In genomic region chr10:7028809-7029166, GRCh38 we compare ENCODE assay signal across 1 cellular context.
TF ChIP-seq lines count a peak whose summit lies in the region.

No MANE protein-coding gene starts in this region.

TF ChIP-seq in K562, 482 proteins besides CTCF, POLR2A, EP300 and RAD21 (continued from another document and continues in another):
- TF ChIP-seq, protein P1, sequence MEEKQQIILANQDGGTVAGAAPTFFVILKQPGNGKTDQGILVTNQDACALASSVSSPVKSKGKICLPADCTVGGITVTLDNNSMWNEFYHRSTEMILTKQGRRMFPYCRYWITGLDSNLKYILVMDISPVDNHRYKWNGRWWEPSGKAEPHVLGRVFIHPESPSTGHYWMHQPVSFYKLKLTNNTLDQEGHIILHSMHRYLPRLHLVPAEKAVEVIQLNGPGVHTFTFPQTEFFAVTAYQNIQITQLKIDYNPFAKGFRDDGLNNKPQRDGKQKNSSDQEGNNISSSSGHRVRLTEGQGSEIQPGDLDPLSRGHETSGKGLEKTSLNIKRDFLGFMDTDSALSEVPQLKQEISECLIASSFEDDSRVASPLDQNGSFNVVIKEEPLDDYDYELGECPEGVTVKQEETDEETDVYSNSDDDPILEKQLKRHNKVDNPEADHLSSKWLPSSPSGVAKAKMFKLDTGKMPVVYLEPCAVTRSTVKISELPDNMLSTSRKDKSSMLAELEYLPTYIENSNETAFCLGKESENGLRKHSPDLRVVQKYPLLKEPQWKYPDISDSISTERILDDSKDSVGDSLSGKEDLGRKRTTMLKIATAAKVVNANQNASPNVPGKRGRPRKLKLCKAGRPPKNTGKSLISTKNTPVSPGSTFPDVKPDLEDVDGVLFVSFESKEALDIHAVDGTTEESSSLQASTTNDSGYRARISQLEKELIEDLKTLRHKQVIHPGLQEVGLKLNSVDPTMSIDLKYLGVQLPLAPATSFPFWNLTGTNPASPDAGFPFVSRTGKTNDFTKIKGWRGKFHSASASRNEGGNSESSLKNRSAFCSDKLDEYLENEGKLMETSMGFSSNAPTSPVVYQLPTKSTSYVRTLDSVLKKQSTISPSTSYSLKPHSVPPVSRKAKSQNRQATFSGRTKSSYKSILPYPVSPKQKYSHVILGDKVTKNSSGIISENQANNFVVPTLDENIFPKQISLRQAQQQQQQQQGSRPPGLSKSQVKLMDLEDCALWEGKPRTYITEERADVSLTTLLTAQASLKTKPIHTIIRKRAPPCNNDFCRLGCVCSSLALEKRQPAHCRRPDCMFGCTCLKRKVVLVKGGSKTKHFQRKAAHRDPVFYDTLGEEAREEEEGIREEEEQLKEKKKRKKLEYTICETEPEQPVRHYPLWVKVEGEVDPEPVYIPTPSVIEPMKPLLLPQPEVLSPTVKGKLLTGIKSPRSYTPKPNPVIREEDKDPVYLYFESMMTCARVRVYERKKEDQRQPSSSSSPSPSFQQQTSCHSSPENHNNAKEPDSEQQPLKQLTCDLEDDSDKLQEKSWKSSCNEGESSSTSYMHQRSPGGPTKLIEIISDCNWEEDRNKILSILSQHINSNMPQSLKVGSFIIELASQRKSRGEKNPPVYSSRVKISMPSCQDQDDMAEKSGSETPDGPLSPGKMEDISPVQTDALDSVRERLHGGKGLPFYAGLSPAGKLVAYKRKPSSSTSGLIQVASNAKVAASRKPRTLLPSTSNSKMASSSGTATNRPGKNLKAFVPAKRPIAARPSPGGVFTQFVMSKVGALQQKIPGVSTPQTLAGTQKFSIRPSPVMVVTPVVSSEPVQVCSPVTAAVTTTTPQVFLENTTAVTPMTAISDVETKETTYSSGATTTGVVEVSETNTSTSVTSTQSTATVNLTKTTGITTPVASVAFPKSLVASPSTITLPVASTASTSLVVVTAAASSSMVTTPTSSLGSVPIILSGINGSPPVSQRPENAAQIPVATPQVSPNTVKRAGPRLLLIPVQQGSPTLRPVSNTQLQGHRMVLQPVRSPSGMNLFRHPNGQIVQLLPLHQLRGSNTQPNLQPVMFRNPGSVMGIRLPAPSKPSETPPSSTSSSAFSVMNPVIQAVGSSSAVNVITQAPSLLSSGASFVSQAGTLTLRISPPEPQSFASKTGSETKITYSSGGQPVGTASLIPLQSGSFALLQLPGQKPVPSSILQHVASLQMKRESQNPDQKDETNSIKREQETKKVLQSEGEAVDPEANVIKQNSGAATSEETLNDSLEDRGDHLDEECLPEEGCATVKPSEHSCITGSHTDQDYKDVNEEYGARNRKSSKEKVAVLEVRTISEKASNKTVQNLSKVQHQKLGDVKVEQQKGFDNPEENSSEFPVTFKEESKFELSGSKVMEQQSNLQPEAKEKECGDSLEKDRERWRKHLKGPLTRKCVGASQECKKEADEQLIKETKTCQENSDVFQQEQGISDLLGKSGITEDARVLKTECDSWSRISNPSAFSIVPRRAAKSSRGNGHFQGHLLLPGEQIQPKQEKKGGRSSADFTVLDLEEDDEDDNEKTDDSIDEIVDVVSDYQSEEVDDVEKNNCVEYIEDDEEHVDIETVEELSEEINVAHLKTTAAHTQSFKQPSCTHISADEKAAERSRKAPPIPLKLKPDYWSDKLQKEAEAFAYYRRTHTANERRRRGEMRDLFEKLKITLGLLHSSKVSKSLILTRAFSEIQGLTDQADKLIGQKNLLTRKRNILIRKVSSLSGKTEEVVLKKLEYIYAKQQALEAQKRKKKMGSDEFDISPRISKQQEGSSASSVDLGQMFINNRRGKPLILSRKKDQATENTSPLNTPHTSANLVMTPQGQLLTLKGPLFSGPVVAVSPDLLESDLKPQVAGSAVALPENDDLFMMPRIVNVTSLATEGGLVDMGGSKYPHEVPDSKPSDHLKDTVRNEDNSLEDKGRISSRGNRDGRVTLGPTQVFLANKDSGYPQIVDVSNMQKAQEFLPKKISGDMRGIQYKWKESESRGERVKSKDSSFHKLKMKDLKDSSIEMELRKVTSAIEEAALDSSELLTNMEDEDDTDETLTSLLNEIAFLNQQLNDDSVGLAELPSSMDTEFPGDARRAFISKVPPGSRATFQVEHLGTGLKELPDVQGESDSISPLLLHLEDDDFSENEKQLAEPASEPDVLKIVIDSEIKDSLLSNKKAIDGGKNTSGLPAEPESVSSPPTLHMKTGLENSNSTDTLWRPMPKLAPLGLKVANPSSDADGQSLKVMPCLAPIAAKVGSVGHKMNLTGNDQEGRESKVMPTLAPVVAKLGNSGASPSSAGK (IDR thresholded peaks at IDR 0.05), result peak; percentile 74
- TF ChIP-seq, protein P2, sequence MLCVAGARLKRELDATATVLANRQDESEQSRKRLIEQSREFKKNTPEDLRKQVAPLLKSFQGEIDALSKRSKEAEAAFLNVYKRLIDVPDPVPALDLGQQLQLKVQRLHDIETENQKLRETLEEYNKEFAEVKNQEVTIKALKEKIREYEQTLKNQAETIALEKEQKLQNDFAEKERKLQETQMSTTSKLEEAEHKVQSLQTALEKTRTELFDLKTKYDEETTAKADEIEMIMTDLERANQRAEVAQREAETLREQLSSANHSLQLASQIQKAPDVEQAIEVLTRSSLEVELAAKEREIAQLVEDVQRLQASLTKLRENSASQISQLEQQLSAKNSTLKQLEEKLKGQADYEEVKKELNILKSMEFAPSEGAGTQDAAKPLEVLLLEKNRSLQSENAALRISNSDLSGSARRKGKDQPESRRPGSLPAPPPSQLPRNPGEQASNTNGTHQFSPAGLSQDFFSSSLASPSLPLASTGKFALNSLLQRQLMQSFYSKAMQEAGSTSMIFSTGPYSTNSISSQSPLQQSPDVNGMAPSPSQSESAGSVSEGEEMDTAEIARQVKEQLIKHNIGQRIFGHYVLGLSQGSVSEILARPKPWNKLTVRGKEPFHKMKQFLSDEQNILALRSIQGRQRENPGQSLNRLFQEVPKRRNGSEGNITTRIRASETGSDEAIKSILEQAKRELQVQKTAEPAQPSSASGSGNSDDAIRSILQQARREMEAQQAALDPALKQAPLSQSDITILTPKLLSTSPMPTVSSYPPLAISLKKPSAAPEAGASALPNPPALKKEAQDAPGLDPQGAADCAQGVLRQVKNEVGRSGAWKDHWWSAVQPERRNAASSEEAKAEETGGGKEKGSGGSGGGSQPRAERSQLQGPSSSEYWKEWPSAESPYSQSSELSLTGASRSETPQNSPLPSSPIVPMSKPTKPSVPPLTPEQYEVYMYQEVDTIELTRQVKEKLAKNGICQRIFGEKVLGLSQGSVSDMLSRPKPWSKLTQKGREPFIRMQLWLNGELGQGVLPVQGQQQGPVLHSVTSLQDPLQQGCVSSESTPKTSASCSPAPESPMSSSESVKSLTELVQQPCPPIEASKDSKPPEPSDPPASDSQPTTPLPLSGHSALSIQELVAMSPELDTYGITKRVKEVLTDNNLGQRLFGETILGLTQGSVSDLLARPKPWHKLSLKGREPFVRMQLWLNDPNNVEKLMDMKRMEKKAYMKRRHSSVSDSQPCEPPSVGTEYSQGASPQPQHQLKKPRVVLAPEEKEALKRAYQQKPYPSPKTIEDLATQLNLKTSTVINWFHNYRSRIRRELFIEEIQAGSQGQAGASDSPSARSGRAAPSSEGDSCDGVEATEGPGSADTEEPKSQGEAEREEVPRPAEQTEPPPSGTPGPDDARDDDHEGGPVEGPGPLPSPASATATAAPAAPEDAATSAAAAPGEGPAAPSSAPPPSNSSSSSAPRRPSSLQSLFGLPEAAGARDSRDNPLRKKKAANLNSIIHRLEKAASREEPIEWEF (CRISPR knock-in tag; IDR thresholded peaks at IDR 0.05), result peak; percentile 82; the same call in 1 of the 2 replicates
- TF ChIP-seq TEAD4 (IDR thresholded peaks at IDR 0.05; ENCODE audit: low read length) (no peak), TEAD4 (CRISPR knock-in tag; IDR thresholded peaks at IDR 0.05; ENCODE audit: borderline replicate concordance) (0 out of 2 replicates have a peak, but pooled peaks have one; percentile 30), ZNF217 (CRISPR knock-in tag; IDR thresholded peaks at IDR 0.05) (no peak), HDAC8 (tag; IDR thresholded peaks at IDR 0.05) (peak; percentile 32; the same call in 1 of the 2 replicates), NFRKB (IDR thresholded peaks at IDR 0.05; ENCODE audit: low read depth) (peak; percentile 33; the same call in 1 of the 2 replicates), DEAF1 (CRISPR knock-in tag; IDR thresholded peaks at IDR 0.05) (peak; percentile 20; the same call in 1 of the 2 replicates), THRB (CRISPR knock-in tag; conservative IDR thresholded peaks at IDR 0.05) (peak; percentile 77; the same call in 1 of the 2 replicates), GATA2 (CRISPR knock-in tag; IDR thresholded peaks at IDR 0.05) (no peak; the same call in 1 of the 2 replicates), ZNF175 (CRISPR knock-in tag; IDR thresholded peaks at IDR 0.05; ENCODE audit: low read depth) (no peak), ZEB2 (IDR thresholded peaks at IDR 0.05) (no peak), ZNF79 (CRISPR knock-in tag; IDR thresholded peaks at IDR 0.05; ENCODE audit: low read depth) (0 out of 2 replicates have a peak, but pooled peaks have one; percentile 32), E2F6 (IDR thresholded peaks at IDR 0.05; ENCODE audit: borderline replicate concordance in 1 of 2, extremely low read depth in 1 of 2, insufficient read depth in 1 of 2, insufficient read length in 1 of 2, low read depth in 1 of 2, low read length in 1 of 2, poor library complexity in 1 of 2, severe bottlenecking in 1 of 2) (peak in 1 of 2 experiments; percentile 31), ELF2 (CRISPR knock-in tag; IDR thresholded peaks at IDR 0.05) (no peak), ARID2 (IDR thresholded peaks at IDR 0.05) (no peak), HBP1 (CRISPR knock-in tag; IDR thresholded peaks at IDR 0.05) (0 out of 2 replicates have a peak, but pooled peaks have one; percentile 48), ZBTB17 (CRISPR knock-in tag; IDR thresholded peaks at IDR 0.05) (peak; percentile 37; the same call in 1 of the 2 replicates)
- TF ChIP-seq, protein P3, sequence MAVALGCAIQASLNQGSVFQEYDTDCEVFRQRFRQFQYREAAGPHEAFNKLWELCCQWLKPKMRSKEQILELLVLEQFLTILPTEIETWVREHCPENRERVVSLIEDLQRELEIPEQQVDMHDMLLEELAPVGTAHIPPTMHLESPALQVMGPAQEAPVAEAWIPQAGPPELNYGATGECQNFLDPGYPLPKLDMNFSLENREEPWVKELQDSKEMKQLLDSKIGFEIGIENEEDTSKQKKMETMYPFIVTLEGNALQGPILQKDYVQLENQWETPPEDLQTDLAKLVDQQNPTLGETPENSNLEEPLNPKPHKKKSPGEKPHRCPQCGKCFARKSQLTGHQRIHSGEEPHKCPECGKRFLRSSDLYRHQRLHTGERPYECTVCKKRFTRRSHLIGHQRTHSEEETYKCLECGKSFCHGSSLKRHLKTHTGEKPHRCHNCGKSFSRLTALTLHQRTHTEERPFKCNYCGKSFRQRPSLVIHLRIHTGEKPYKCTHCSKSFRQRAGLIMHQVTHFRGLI (CRISPR knock-in tag; IDR thresholded peaks at IDR 0.05), result 0 out of 2 replicates have a peak, but pooled peaks have one; percentile 6
- TF ChIP-seq, protein P4, sequence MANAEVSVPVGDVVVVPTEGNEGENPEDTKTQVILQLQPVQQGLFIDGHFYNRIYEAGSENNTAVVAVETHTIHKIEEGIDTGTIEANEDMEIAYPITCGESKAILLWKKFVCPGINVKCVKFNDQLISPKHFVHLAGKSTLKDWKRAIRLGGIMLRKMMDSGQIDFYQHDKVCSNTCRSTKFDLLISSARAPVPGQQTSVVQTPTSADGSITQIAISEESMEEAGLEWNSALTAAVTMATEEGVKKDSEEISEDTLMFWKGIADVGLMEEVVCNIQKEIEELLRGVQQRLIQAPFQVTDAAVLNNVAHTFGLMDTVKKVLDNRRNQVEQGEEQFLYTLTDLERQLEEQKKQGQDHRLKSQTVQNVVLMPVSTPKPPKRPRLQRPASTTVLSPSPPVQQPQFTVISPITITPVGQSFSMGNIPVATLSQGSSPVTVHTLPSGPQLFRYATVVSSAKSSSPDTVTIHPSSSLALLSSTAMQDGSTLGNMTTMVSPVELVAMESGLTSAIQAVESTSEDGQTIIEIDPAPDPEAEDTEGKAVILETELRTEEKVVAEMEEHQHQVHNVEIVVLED (CRISPR knock-in tag; IDR thresholded peaks at IDR 0.05), result 0 out of 2 replicates have a peak, but pooled peaks have one; percentile 7
- TF ChIP-seq, protein P5, sequence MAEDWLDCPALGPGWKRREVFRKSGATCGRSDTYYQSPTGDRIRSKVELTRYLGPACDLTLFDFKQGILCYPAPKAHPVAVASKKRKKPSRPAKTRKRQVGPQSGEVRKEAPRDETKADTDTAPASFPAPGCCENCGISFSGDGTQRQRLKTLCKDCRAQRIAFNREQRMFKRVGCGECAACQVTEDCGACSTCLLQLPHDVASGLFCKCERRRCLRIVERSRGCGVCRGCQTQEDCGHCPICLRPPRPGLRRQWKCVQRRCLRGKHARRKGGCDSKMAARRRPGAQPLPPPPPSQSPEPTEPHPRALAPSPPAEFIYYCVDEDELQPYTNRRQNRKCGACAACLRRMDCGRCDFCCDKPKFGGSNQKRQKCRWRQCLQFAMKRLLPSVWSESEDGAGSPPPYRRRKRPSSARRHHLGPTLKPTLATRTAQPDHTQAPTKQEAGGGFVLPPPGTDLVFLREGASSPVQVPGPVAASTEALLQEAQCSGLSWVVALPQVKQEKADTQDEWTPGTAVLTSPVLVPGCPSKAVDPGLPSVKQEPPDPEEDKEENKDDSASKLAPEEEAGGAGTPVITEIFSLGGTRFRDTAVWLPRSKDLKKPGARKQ (CRISPR knock-in tag; IDR thresholded peaks at IDR 0.05), result no peak
